ENCODE assay signal across 1 cellular context in genomic region chr19:17225051-17225450, GRCh38.
TF ChIP-seq lines count a peak whose summit lies in the region.

No MANE protein-coding gene starts in this region.

TF ChIP-seq in K562, 482 proteins besides CTCF, POLR2A, EP300 and RAD21:
- TF ChIP-seq KDM1A (IDR thresholded peaks at IDR 0.05) (0 out of 4 replicates have a peak, but pooled peaks of 1 of the 2 experiments have one; percentile 28), E2F3 (CRISPR knock-in tag; IDR thresholded peaks at IDR 0.05) (no peak)
